1 cellular context compared by ENCODE assay signal in the genomic region with DNA sequence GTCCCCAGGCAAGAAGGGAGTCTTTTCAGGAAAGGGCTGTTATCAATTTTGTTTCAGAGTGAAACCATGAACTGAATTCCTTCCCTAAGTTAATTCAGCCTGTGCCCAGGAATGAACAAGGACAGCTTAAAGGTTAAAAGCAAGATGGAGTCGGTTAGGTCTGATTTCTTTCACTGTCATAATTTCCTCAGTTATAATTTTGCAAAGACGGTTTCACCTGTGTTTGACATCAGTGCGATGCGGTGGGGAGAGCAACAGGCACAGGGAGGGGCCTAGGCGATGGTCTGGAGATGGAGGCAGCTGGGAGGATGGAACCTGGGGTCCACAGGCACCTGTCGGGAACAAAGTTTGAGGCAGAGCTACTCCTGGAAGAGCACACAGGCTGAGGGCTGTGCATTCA.
TF ChIP-seq lines count a peak whose summit lies in the region.

No MANE protein-coding gene starts in this region.

TF ChIP-seq in H1, 55 proteins besides CTCF, POLR2A, EP300 and RAD21:
- TF ChIP-seq CBX5 (IDR thresholded peaks at IDR 0.05; ENCODE audit: low read depth, low read length) (no peak), RFX5 (IDR thresholded peaks at IDR 0.05; ENCODE audit: borderline replicate concordance, low read depth, low read length) (no peak)
